Comparison of ENCODE assay signal across 10 cellular contexts in genomic region chrX:104913348-104913747, GRCh38.
DNase-seq lines count a peak whose midpoint lies in the region; TF ChIP-seq lines count a peak whose summit lies in the region.
"Had no signal": no experiment of that assay in that cellular context is flagged by ENCODE, and none has a peak within 500 bp of the region (broad histone marks: within the 10 kb centered on the region; RNA-seq: fewer than 3 reads in every experiment).

No MANE protein-coding gene starts in this region.

- CTCF ChIA-PET in GM10248 (lab: Yijun Ruan, JAX) = interaction anchor here (1.0 kb wide), 1 partner anchor 9 kb away, joined by 3 read pairs; no protein-coding TSS in a partner anchor

- peak; percentile 23; the same call in 1 of the 2 replicates for TF ChIP-seq CTCF in WI38 (IDR thresholded peaks at IDR 0.05; ENCODE audit: low read depth, low read length)
- TF ChIP-seq CTCF in GM10248 (IDR thresholded peaks at IDR 0.05; ENCODE audit: control extremely low read depth, extremely low read depth, low read depth, missing control alignments) = no peak

- POLR2A ChIA-PET in GM10248 (lab: Yijun Ruan, JAX) = no interaction called here

- no peak overlapping the region for H3K4me3 ChIP-seq in Jurkat, Clone E6-1 (ENCODE audit: low read length)
- H3K4me3 ChIP-seq in WI38 (ENCODE audit: low read depth, low read length) = no peak overlapping the region
- H3K4me3 ChIP-seq: gastroesophageal sphincter had no signal

- H3K27ac ChIP-seq in substantia nigra (ENCODE audit: low read depth, low read length, poor library complexity, severe bottlenecking) = no peak overlapping the region
- H3K27ac ChIP-seq: gastroesophageal sphincter had no signal

- DNase-seq in Ammon's horn (ENCODE audit: low spot score) (peak; percentile 2), kidney tubule cell (ENCODE audit: low spot score) (peak; percentile 27), COLO829 (ENCODE audit: low spot score) (no peak), GM10248 (ENCODE audit: extremely low spot score) (no peak), substantia nigra (lab: John Stamatoyannopoulos, UW) (no peak)
- peak; percentile 0 for DNase-seq in Jurkat, Clone E6-1 (ENCODE audit: low read depth, low spot score)
- no peak for DNase-seq in central memory CD4-positive, alpha-beta T cell
- DNase-seq: activated CD8-positive, alpha-beta memory T cell treated with anti-CD3 and anti-CD28 coated beads, Interleukin-2, amount 50 U/mL, for 48 hours had no signal

Comparison
In these comparisons a context has a peak if more than half of its experiments do, and no peak if none do; other contexts are left out.
1. DNase-seq: peak in Ammon's horn (single experiment), Jurkat, Clone E6-1 (single experiment) and kidney tubule cell (single experiment); none in COLO829 (single experiment), GM10248 (single experiment), substantia nigra (0 of 49) and central memory CD4-positive, alpha-beta T cell (single experiment).